Comparison of ENCODE assay signal across 8 cellular contexts in genomic region chr10:17025444-17026295, GRCh38.
DNase-seq lines count a peak whose midpoint lies in the region; ATAC-seq and TF ChIP-seq lines count a peak whose summit lies in the region.

No MANE protein-coding gene starts in this region.

- peak overlapping the region; percentile 85 for H3K27ac Mint-ChIP-seq in activated CD4-positive, alpha-beta memory T cell treated with anti-CD3 and anti-CD28 coated beads for 36 hours
- H3K27ac Mint-ChIP-seq in nephron: peak overlapping the region in 2 of 3 experiments; percentile 40 to 71
- peak overlapping the region; percentile 99 for H3K27ac Mint-ChIP-seq in stimulated activated naive CD8-positive, alpha-beta T cell treated with anti-CD3 and anti-CD28 coated beads, Interleukin-15, amount 100 ng/mL, for 72 hours

- POLR2A ChIA-PET in activated CD4-positive, alpha-beta memory T cell treated with anti-CD3 and anti-CD28 coated beads for 36 hours (lab: Charles Lee): interaction anchor here (0.6 to 4.9 kb wide), 7 partner anchors 21 to 206 kb away, joined by 3 to 36 read pairs (median 6); partner anchors contain the start of genes TRDMT1 and VIM

- DNase-seq in LHCN-M2 (ENCODE audit: low read depth): peak; percentile 100
- peak; percentile 90 for DNase-seq in activated CD4-positive, alpha-beta memory T cell treated with anti-CD3 and anti-CD28 coated beads for 36 hours
- peak; percentile 69 for DNase-seq in ecto neural progenitor cell (ENCODE audit: low spot score)
- DNase-seq in stimulated activated naive CD8-positive, alpha-beta T cell treated with anti-CD3 and anti-CD28 coated beads, Interleukin-15, amount 100 ng/mL, for 72 hours: peak; percentile 51 to 81

- no peak for TF ChIP-seq CTCF in nephron (IDR thresholded peaks at IDR 0.05; ENCODE audit: unreplicated experiment in 3 of 3)

- H3K4me3 Mint-ChIP-seq in activated CD4-positive, alpha-beta memory T cell treated with anti-CD3 and anti-CD28 coated beads for 36 hours: peak overlapping the region; percentile 25
- H3K4me3 Mint-ChIP-seq in nephron: no peak overlapping the region
- H3K4me3 Mint-ChIP-seq in stimulated activated naive CD8-positive, alpha-beta T cell treated with anti-CD3 and anti-CD28 coated beads, Interleukin-15, amount 100 ng/mL, for 72 hours: peak overlapping the region; percentile 71 to 77

- peaks cover 69% of the 10 kb centered on the region for H3K4me1 Mint-ChIP-seq in activated CD4-positive, alpha-beta memory T cell treated with anti-CD3 and anti-CD28 coated beads for 36 hours (ENCODE audit: low read depth)
- peaks cover 37% of the 10 kb centered on the region for H3K4me1 Mint-ChIP-seq in nephron
- H3K4me1 Mint-ChIP-seq in stimulated activated naive CD8-positive, alpha-beta T cell treated with anti-CD3 and anti-CD28 coated beads, Interleukin-15, amount 100 ng/mL, for 72 hours: peaks cover 70% of the 10 kb centered on the region

- H3K9me3 Mint-ChIP-seq in activated CD4-positive, alpha-beta memory T cell treated with anti-CD3 and anti-CD28 coated beads for 36 hours: no peaks in the 10 kb centered on the region
- H3K9me3 Mint-ChIP-seq in nephron: no peaks in the 10 kb centered on the region
- H3K9me3 Mint-ChIP-seq in stimulated activated naive CD8-positive, alpha-beta T cell treated with anti-CD3 and anti-CD28 coated beads, Interleukin-15, amount 100 ng/mL, for 72 hours: no peaks in the 10 kb centered on the region

- intact Hi-C loops in activated CD4-positive, alpha-beta memory T cell treated with anti-CD3 and anti-CD28 coated beads for 36 hours (cut with micrococcal nuclease): loop anchor here (1.0 to 10.0 kb wide), 14 partner anchors 41 to 1627 kb away; partner anchors contain the start of genes NSUN6, PTER, RSU1 and STAM

- CTCF ChIA-PET in activated CD4-positive, alpha-beta memory T cell treated with anti-CD3 and anti-CD28 coated beads for 36 hours (lab: Charles Lee): interaction anchor here (1.2 to 3.7 kb wide), 4 partner anchors 17 to 206 kb away, joined by 3 to 15 read pairs (median 7); no protein-coding TSS in a partner anchor

- no peaks in the 10 kb centered on the region for H3K36me3 Mint-ChIP-seq in activated CD4-positive, alpha-beta memory T cell treated with anti-CD3 and anti-CD28 coated beads for 36 hours
- H3K36me3 Mint-ChIP-seq in nephron (ENCODE audit: low read depth): no peaks in the 10 kb centered on the region

- ATAC-seq in stimulated activated naive CD8-positive, alpha-beta T cell treated with anti-CD3 and anti-CD28 coated beads, Interleukin-15, amount 100 ng/mL, for 72 hours: peak; percentile 54
- ATAC-seq in HG02798 (IDR thresholded peaks at IDR 0.05; ENCODE audit: poor library complexity, unreplicated experiment): no peak
- ATAC-seq in GM19395 (IDR thresholded peaks at IDR 0.05; ENCODE audit: unreplicated experiment): no peak
- ATAC-seq in HG03469 (IDR thresholded peaks at IDR 0.05; ENCODE audit: unreplicated experiment): no peak

- H3K27me3 Mint-ChIP-seq in activated CD4-positive, alpha-beta memory T cell treated with anti-CD3 and anti-CD28 coated beads for 36 hours: peaks cover 3% of the 10 kb centered on the region
- no peaks in the 10 kb centered on the region for H3K27me3 Mint-ChIP-seq in nephron (ENCODE audit: low read depth)
- H3K27me3 Mint-ChIP-seq in stimulated activated naive CD8-positive, alpha-beta T cell treated with anti-CD3 and anti-CD28 coated beads, Interleukin-15, amount 100 ng/mL, for 72 hours: no peaks in the 10 kb centered on the region

Comparison
In these comparisons a context has a peak if more than half of its experiments do, and no peak if none do; other contexts are left out.
1. H3K4me3 Mint-ChIP-seq: peak in activated CD4-positive, alpha-beta memory T cell treated with anti-CD3 and anti-CD28 coated beads for 36 hours (single experiment) and stimulated activated naive CD8-positive, alpha-beta T cell treated with anti-CD3 and anti-CD28 coated beads, Interleukin-15, amount 100 ng/mL, for 72 hours (2 of 2); none in nephron (0 of 3).
2. Peak in every context shown above with its lines, with median percentiles within 50 percentile points of each other: DNase-seq and H3K27ac Mint-ChIP-seq.